22 cellular contexts compared by ENCODE assay signal in the genomic region with DNA sequence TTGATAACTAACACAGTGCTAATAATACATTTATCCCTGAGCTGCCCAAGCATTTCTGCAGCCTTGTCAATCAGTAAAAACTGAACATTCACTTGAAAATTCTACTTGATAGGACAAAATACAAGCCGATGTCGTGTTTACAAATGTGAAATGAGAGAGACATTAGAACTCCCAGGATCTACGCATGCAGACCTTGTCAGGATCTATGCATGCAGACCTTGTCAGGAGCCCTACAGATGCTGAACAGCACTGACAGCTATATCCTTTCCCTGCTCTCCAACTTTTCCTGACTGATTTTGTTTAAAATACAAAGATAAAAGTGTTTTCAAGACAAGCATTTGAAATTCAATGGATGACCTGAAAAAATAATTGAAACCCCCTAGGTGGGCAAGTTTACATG. TPM values are rescaled to one million over a fixed set of nuclear protein-coding genes. Genes with fewer than 3 reads are reported as not detected.
"Had no signal": no experiment of that assay in that cellular context is flagged by ENCODE, and none has a peak within 500 bp of the region (broad histone marks: within the 10 kb centered on the region; RNA-seq: fewer than 3 reads in every experiment).

No MANE protein-coding gene starts in this region.

- H3K36me3 Mint-ChIP-seq: type B pancreatic cell had no signal

- H3K4me1 Mint-ChIP-seq: naive thymus-derived CD4-positive, alpha-beta T cell had no signal

- H3K9me3 Mint-ChIP-seq: naive thymus-derived CD4-positive, alpha-beta T cell; nephron progenitor cell; type B pancreatic cell had no signal

- H3K4me3 Mint-ChIP-seq: naive thymus-derived CD4-positive, alpha-beta T cell; nephron progenitor cell; type B pancreatic cell had no signal

- DNase-seq: cortex of kidney; dorsolateral prefrontal cortex; effector CD8-positive, alpha-beta T cell; heart right ventricle; islet precursor cell; mammary epithelial cell; naive thymus-derived CD4-positive, alpha-beta T cell; small intestine; stimulated activated CD4-positive, alpha-beta T cell treated with anti-CD3 and anti-CD28 coated beads, Interleukin-12 subunit alpha, Interleukin-12 subunit beta, amount 100 ng/mL, for 4 hours; stimulated activated naive CD4-positive, alpha-beta T cell treated with Interleukin-2 at 50 U/mL for 16 hours; uterus had no signal

- H3K27me3 Mint-ChIP-seq: naive thymus-derived CD4-positive, alpha-beta T cell; type B pancreatic cell had no signal

- ATAC-seq: esophagus mucosa; left lobe of liver; naive thymus-derived CD4-positive, alpha-beta T cell had no signal

- H3K27ac Mint-ChIP-seq: nephron progenitor cell, type B pancreatic cell had no signal

RNA-seq across cellular contexts. Expression of gene INSM1, which starts 28.9 kb away (rescaled TPM):
- total RNA-seq: esophagus mucosa, fibroblast of lung, glomerular endothelial cell, left lobe of liver, mammary epithelial cell, mesenteric fat pad, mononuclear cell, osteocyte, posterior vena cava, right atrium auricular region, uterus had no signal
